ENCODE assay signal across 10 cellular contexts in genomic region chr2:137091704-137092103, GRCh38.
"Had no signal": no experiment of that assay in that cellular context is flagged by ENCODE, and none has a peak within 500 bp of the region (broad histone marks: within the 10 kb centered on the region; RNA-seq: fewer than 3 reads in every experiment).

No MANE protein-coding gene starts in this region.

- H3K4me1 ChIP-seq: parathyroid adenoma, spleen, thyroid gland had no signal

- H3K27ac ChIP-seq: cardiac muscle cell, parathyroid adenoma, spleen, thyroid gland had no signal

- H3K36me3 ChIP-seq: cardiac muscle cell, spleen, thyroid gland had no signal

- H3K27me3 ChIP-seq: cardiac muscle cell, spleen, thyroid gland had no signal

- DNase-seq: activated CD4-positive, alpha-beta T cell treated with anti-CD3 and anti-CD28 coated beads, Interleukin-2, amount 50 U/mL, for 4 hours; foreskin melanocyte; glutamatergic neuron; hippocampal formation; spleen; stimulated activated naive B cell treated with anti-CD40 and anti-IgM and Interleukin-4, amounts not matched to agents 10 μg/mL and 1 μg/mL and 100 μg/mL, for 72 hours; thyroid gland had no signal

- H2AFZ ChIP-seq: parathyroid adenoma had no signal

- H3K79me2 ChIP-seq: parathyroid adenoma had no signal

- H3K4me3 ChIP-seq: cardiac muscle cell, lung, spleen, thyroid gland had no signal
